Comparison of ENCODE assay signal across 9 cellular contexts in genomic region chr6:111625511-111626331, GRCh38. TPM values are rescaled to one million over a fixed set of nuclear protein-coding genes. Genes with fewer than 3 reads are reported as not detected.
DNase-seq lines count a peak whose midpoint lies in the region; ATAC-seq and TF ChIP-seq lines count a peak whose summit lies in the region.
"Had no signal": no experiment of that assay in that cellular context is flagged by ENCODE, and none has a peak within 500 bp of the region (broad histone marks: within the 10 kb centered on the region; RNA-seq: fewer than 3 reads in every experiment).

No MANE protein-coding gene starts in this region.

- TF ChIP-seq CTCF in fibroblast of mammary gland (conservative IDR thresholded peaks at IDR 0.05; ENCODE audit: control insufficient read depth, insufficient read depth, low read depth, low read length) (no peak), psoas muscle (IDR thresholded peaks at IDR 0.05) (no peak)

- no peak overlapping the region for H3K27ac Mint-ChIP-seq in activated CD4-positive, alpha-beta memory T cell treated with anti-CD3 and anti-CD28 coated beads, Interleukin-2, amount 10 ng/mL, durations not matched to agents 7 days and 5 days
- H3K27ac Mint-ChIP-seq in stimulated activated memory B cell treated with anti-CD40 and anti-IgM and Interleukin-4, amounts not matched to agents 10 μg/mL and 1 μg/mL and 100 μg/mL, for 72 hours: no peak overlapping the region

- WGBS in psoas muscle, 3 donors: 25 to 37% (median 29%) methylated on average over 17 of the region's 17 CpGs

- H3K4me1 Mint-ChIP-seq in activated CD4-positive, alpha-beta memory T cell treated with anti-CD3 and anti-CD28 coated beads, Interleukin-2, amount 10 ng/mL, durations not matched to agents 7 days and 5 days: no peaks in the 10 kb centered on the region
- no peaks in the 10 kb centered on the region for H3K4me1 Mint-ChIP-seq in stimulated activated memory B cell treated with anti-CD40 and anti-IgM and Interleukin-4, amounts not matched to agents 10 μg/mL and 1 μg/mL and 100 μg/mL, for 72 hours

- CTCF ChIA-PET in activated CD4-positive, alpha-beta memory T cell treated with anti-CD3 and anti-CD28 coated beads, Interleukin-2, amount 10 ng/mL, durations not matched to agents 7 days and 5 days (lab: Charles Lee): no interaction called here

- peaks cover 2% of the 10 kb centered on the region for H3K9me3 Mint-ChIP-seq in activated CD4-positive, alpha-beta memory T cell treated with anti-CD3 and anti-CD28 coated beads, Interleukin-2, amount 10 ng/mL, durations not matched to agents 7 days and 5 days
- peaks cover 4% of the 10 kb centered on the region for H3K9me3 Mint-ChIP-seq in stimulated activated memory B cell treated with anti-CD40 and anti-IgM and Interleukin-4, amounts not matched to agents 10 μg/mL and 1 μg/mL and 100 μg/mL, for 72 hours

- peak; percentile 72 to 90 (median 86) for ATAC-seq in psoas muscle
- no peak for ATAC-seq in HG02885 (IDR thresholded peaks at IDR 0.05; ENCODE audit: poor library complexity, unreplicated experiment)
- no peak for ATAC-seq in stimulated activated memory B cell treated with anti-CD40 and anti-IgM and Interleukin-4, amounts not matched to agents 10 μg/mL and 1 μg/mL and 100 μg/mL, for 72 hours

- peak overlapping the region; percentile 68 for H3K27ac ChIP-seq in psoas muscle

- no peaks in the 10 kb centered on the region for H3K27me3 ChIP-seq in psoas muscle (ENCODE audit: insufficient read depth in 3 of 3, low read length in 2 of 3)

- peaks cover 33% of the 10 kb centered on the region for H3K4me1 ChIP-seq in psoas muscle

- no peaks in the 10 kb centered on the region for H3K9me3 ChIP-seq in psoas muscle

- H3K36me3 Mint-ChIP-seq in activated CD4-positive, alpha-beta memory T cell treated with anti-CD3 and anti-CD28 coated beads, Interleukin-2, amount 10 ng/mL, durations not matched to agents 7 days and 5 days (ENCODE audit: low read depth): no peaks in the 10 kb centered on the region
- H3K36me3 Mint-ChIP-seq in stimulated activated memory B cell treated with anti-CD40 and anti-IgM and Interleukin-4, amounts not matched to agents 10 μg/mL and 1 μg/mL and 100 μg/mL, for 72 hours: peaks cover 11% of the 10 kb centered on the region

- POLR2A ChIA-PET in activated CD4-positive, alpha-beta memory T cell treated with anti-CD3 and anti-CD28 coated beads, Interleukin-2, amount 10 ng/mL, durations not matched to agents 7 days and 5 days (lab: Charles Lee): no interaction called here

- H3K4me3 ChIP-seq in fibroblast of mammary gland (ENCODE audit: control insufficient read depth, low read depth, low read length) (peak overlapping the region; percentile 12), psoas muscle (peak overlapping the region; percentile 55)

- H3K4me3 Mint-ChIP-seq in activated CD4-positive, alpha-beta memory T cell treated with anti-CD3 and anti-CD28 coated beads, Interleukin-2, amount 10 ng/mL, durations not matched to agents 7 days and 5 days: no peak overlapping the region
- H3K4me3 Mint-ChIP-seq in stimulated activated memory B cell treated with anti-CD40 and anti-IgM and Interleukin-4, amounts not matched to agents 10 μg/mL and 1 μg/mL and 100 μg/mL, for 72 hours: no peak overlapping the region

- H3K27me3 Mint-ChIP-seq in activated CD4-positive, alpha-beta memory T cell treated with anti-CD3 and anti-CD28 coated beads, Interleukin-2, amount 10 ng/mL, durations not matched to agents 7 days and 5 days: peaks cover 2% of the 10 kb centered on the region
- peaks cover 5% of the 10 kb centered on the region for H3K27me3 Mint-ChIP-seq in stimulated activated memory B cell treated with anti-CD40 and anti-IgM and Interleukin-4, amounts not matched to agents 10 μg/mL and 1 μg/mL and 100 μg/mL, for 72 hours

- no peaks in the 10 kb centered on the region for H3K36me3 ChIP-seq in psoas muscle (ENCODE audit: insufficient read depth in 1 of 2, low read depth in 1 of 2)

- DNase-seq in DMS153 treated with DMSO at 0.1 percent for 48 hours (lab: John Stamatoyannopoulos, UW; ENCODE audit: unreplicated experiment) (peak; percentile 42), NCI-H69 (lab: John Stamatoyannopoulos, UW) (peak; percentile 61), fibroblast of mammary gland (ENCODE audit: low read depth) (peak; percentile 91), psoas muscle (peak; percentile 60 to 76), NCI-H1048 (lab: John Stamatoyannopoulos, UW) (no peak)
- no peak for DNase-seq in activated CD4-positive, alpha-beta memory T cell treated with anti-CD3 and anti-CD28 coated beads, Interleukin-2, amount 10 ng/mL, durations not matched to agents 7 days and 5 days
- DNase-seq: effector memory CD4-positive, alpha-beta T cell had no signal

- intact Hi-C loops in psoas muscle (cut with DNase I): no loop called here

RNA-seq across cellular contexts. Expression of gene TRAF3IP2, which starts 20.0 kb away (rescaled TPM):
- 10 to 100 TPM; 17.1 to 49.3 (median 19.5) TPM for total RNA-seq in psoas muscle
- 10 to 100 TPM in 2 of 3 donors, 1 to 10 TPM in 1; 7.9 to 46.5 (median 11.6) TPM for polyA plus RNA-seq in psoas muscle
- 10 to 100 TPM; 25.2 to 29.6 TPM for total RNA-seq in activated CD4-positive, alpha-beta memory T cell treated with anti-CD3 and anti-CD28 coated beads, Interleukin-2, amount 10 ng/mL, durations not matched to agents 7 days and 5 days

Comparison
In these comparisons a context has a peak if more than half of its experiments do, and no peak if none do; other contexts are left out.
1. DNase-seq: peak in DMS153 treated with DMSO at 0.1 percent for 48 hours (single experiment), NCI-H69 (single experiment), fibroblast of mammary gland (single experiment) and psoas muscle (2 of 2); none in NCI-H1048 (single experiment) and activated CD4-positive, alpha-beta memory T cell treated with anti-CD3 and anti-CD28 coated beads, Interleukin-2, amount 10 ng/mL, durations not matched to agents 7 days and 5 days (single experiment).
2. ATAC-seq: peak in psoas muscle (4 of 4); none in HG02885 (single experiment) and stimulated activated memory B cell treated with anti-CD40 and anti-IgM and Interleukin-4, amounts not matched to agents 10 μg/mL and 1 μg/mL and 100 μg/mL, for 72 hours (single experiment).